ENCODE assay signal across 12 cellular contexts in the genomic region with DNA sequence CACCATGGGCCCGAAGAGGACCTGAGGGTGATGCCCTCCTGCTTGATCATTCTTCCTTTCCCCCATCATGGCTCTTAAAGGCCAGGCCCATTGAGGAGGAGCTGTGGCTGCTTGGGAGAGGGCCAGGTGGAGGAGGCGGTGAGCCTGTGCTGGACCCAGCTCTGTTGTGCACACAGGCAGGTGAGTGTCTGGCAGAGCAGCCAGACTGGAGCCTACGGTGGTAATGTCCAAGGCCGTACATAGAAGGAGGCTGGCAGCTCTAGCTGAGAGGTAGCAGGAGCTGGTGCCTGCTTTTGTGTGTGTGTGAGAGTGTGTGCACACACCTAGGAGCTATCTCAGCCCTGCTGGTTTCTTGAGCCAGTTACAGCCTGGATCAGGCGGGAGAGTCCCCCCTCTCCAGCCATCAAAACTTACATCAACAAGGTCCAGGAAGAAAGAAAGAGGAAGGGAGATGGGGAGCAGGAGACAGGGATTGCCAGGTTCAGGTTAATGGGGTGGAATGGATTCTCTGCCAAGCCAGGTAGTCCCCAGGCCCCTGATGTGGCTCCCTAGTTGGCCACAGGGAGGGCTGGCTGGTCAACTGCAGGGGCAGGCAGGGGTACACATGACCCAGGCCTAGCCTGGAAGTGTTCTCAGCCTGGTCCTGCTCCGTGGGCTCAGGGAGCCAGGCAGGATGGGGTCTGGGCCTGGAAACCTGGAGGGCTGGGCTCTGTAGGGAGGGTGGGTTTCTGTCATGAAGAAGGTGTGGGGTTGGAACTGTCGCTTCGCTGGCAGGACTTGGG.
DNase-seq lines count a peak whose midpoint lies in the region; ATAC-seq and TF ChIP-seq lines count a peak whose summit lies in the region.
"Had no signal": no experiment of that assay in that cellular context is flagged by ENCODE, and none has a peak within 500 bp of the region (broad histone marks: within the 10 kb centered on the region; RNA-seq: fewer than 3 reads in every experiment).

No MANE protein-coding gene starts in this region.

- peak; percentile 88 for DNase-seq in DMS53 (lab: John Stamatoyannopoulos, UW)
- DNase-seq in NCI-H2029 (lab: John Stamatoyannopoulos, UW): peak; percentile 73
- peak; percentile 85 to 94 (median 92) for DNase-seq in body of pancreas
- DNase-seq in T-cell: no peak
- no peak for DNase-seq in NCI-H1930 (lab: John Stamatoyannopoulos, UW)
- DNase-seq in LoVo (ENCODE audit: low spot score): no peak
- DNase-seq: GOT3; naive thymus-derived CD8-positive, alpha-beta T cell; stimulated activated CD8-positive, alpha-beta memory T cell treated with anti-CD3 and anti-CD28 coated beads, Interleukin-4, amount 100 ng/mL, for 48 hours had no signal

- H3K9me3 Mint-ChIP-seq in nephron (peaks cover 3% of the 10 kb centered on the region), T-cell (no peaks in the 10 kb centered on the region)
- H3K9me3 Mint-ChIP-seq: naive thymus-derived CD8-positive, alpha-beta T cell had no signal

- H3K27me3 ChIP-seq in body of pancreas: no peaks in the 10 kb centered on the region
- H3K27me3 ChIP-seq: tibial nerve had no signal

- peak in 3 of 7 experiments; percentile 4 to 12 (median 11) for TF ChIP-seq CTCF in body of pancreas (IDR thresholded peaks at IDR 0.05)
- TF ChIP-seq CTCF in nephron (IDR thresholded peaks at IDR 0.05; ENCODE audit: unreplicated experiment in 3 of 3): no peak

- no peak overlapping the region for H3K4me3 Mint-ChIP-seq in nephron
- H3K4me3 Mint-ChIP-seq in T-cell: no peak overlapping the region
- H3K4me3 Mint-ChIP-seq: naive thymus-derived CD8-positive, alpha-beta T cell had no signal

- H3K4me3 ChIP-seq in body of pancreas: no peak overlapping the region
- H3K4me3 ChIP-seq: tibial nerve had no signal

- peak in 2 of 3 donors; percentile 69 to 71 for TF ChIP-seq POLR2A in body of pancreas (IDR thresholded peaks at IDR 0.05)

- H3K9me3 ChIP-seq in body of pancreas: no peaks in the 10 kb centered on the region
- H3K9me3 ChIP-seq: tibial nerve had no signal

- intact Hi-C loops in body of pancreas (cut with DNase I): no loop called here

- peaks cover 14% of the 10 kb centered on the region for H3K4me1 Mint-ChIP-seq in nephron
- peaks cover 2 to 14% (median 9%) of the 10 kb centered on the region in 3 donors for H3K4me1 Mint-ChIP-seq in T-cell

- H3K27ac Mint-ChIP-seq in nephron (peak overlapping the region; percentile 58 to 85 (median 79)), T-cell (no peak overlapping the region)

- H3K4me1 ChIP-seq in body of pancreas: peaks cover 74% of the 10 kb centered on the region
- H3K4me1 ChIP-seq: tibial nerve had no signal

- H3K27me3 Mint-ChIP-seq in nephron (ENCODE audit: low read depth) (peaks cover 22% of the 10 kb centered on the region), T-cell (no peaks in the 10 kb centered on the region)

- peak overlapping the region; percentile 90 to 98 (median 94) for H3K27ac ChIP-seq in body of pancreas
- H3K27ac ChIP-seq: tibial nerve had no signal

- H3K36me3 ChIP-seq in body of pancreas (replicated peaks in 1 of 2; ENCODE audit: insufficient read depth in 1 of 2, low read depth in 2 of 2): no peaks in the 10 kb centered on the region

- H3K36me3 Mint-ChIP-seq in nephron (ENCODE audit: low read depth) (peaks cover 4% of the 10 kb centered on the region), T-cell (peaks cover 31% of the 10 kb centered on the region)

- CTCF ChIA-PET in T-cell (lab: Charles Lee): no interaction called here

- peak; percentile 69 for ATAC-seq in body of pancreas
- ATAC-seq in HG03460 (IDR thresholded peaks at IDR 0.05; ENCODE audit: unreplicated experiment): no peak
- ATAC-seq in T-cell (replicated peaks in 1 of 4): no peak
- ATAC-seq: naive thymus-derived CD8-positive, alpha-beta T cell had no signal

- WGBS in body of pancreas, 2 donors: 32 to 36% methylated on average over 7 to 8 of the region's 8 CpGs

- POLR2A ChIA-PET in T-cell (lab: Charles Lee): no interaction called here

Comparison
In these comparisons a context has a peak if more than half of its experiments do, and no peak if none do; other contexts are left out.
1. DNase-seq: peak in DMS53 (single experiment), NCI-H2029 (single experiment) and body of pancreas (4 of 4); none in T-cell (0 of 34), NCI-H1930 (0 of 2) and LoVo (single experiment).
2. H3K27ac Mint-ChIP-seq: peak in nephron (3 of 3); none in T-cell (0 of 2).